In genomic region chr2:111066062-111066593, GRCh38 we compare ENCODE assay signal across 16 cellular contexts.
"Had no signal": no experiment of that assay in that cellular context is flagged by ENCODE, and none has a peak within 500 bp of the region (broad histone marks: within the 10 kb centered on the region; RNA-seq: fewer than 3 reads in every experiment).

No MANE protein-coding gene starts in this region.

- H3K36me3 ChIP-seq: colonic mucosa, gastroesophageal sphincter, left lung, right atrium auricular region, upper lobe of left lung had no signal

- H3K27me3 ChIP-seq: colonic mucosa, gastroesophageal sphincter, left lung, right atrium auricular region, upper lobe of left lung had no signal

- ATAC-seq: gastroesophageal sphincter; left lung; natural killer cell treated with Interleukin-12 subunit alpha and Interleukin-12 subunit beta and Interleukin-15 and Interleukin-18, amount 100 ng/mL, for 72 hours had no signal

- H3K4me3 ChIP-seq: colonic mucosa, gastroesophageal sphincter, left lung, right atrium auricular region, upper lobe of left lung had no signal

- DNase-seq: activated B cell treated with CpG ODN at 0.5 μM for 24 hours; activated CD4-positive, alpha-beta T cell treated with anti-CD3 and anti-CD28 coated beads, Interleukin-2, amount 50 U/mL, for 1 hour; activated naive CD4-positive, alpha-beta T cell treated with anti-CD3 and anti-CD28 coated beads, Interleukin-2, amount 10 ng/mL, durations not matched to agents 7 days and 5 days; activated T-cell treated with anti-CD3 and anti-CD28 coated beads for 4 hours; caudate nucleus; colonic mucosa; effector memory CD4-positive, alpha-beta T cell; islet precursor cell; left lung; nucleus accumbens; small intestine; upper lobe of left lung had no signal

- H3K9me3 ChIP-seq: colonic mucosa, gastroesophageal sphincter, left lung, right atrium auricular region, upper lobe of left lung had no signal

- H3K4me3 Mint-ChIP-seq: activated B cell treated with CpG ODN at 0.5 μM for 24 hours; activated naive CD4-positive, alpha-beta T cell treated with anti-CD3 and anti-CD28 coated beads, Interleukin-2, amount 10 ng/mL, durations not matched to agents 7 days and 5 days; natural killer cell treated with Interleukin-12 subunit alpha and Interleukin-12 subunit beta and Interleukin-15 and Interleukin-18, amount 100 ng/mL, for 72 hours had no signal

- H3K27ac Mint-ChIP-seq: activated B cell treated with CpG ODN at 0.5 μM for 24 hours; activated naive CD4-positive, alpha-beta T cell treated with anti-CD3 and anti-CD28 coated beads, Interleukin-2, amount 10 ng/mL, durations not matched to agents 7 days and 5 days; activated T-helper 2 cell treated with anti-CD3 and anti-CD28 coated beads, Interferon-gamma antibody, Interleukin-2, Interleukin-4, amounts not matched to agents 10 μg/mL and 5 μg/mL and 100 μg/mL, durations not matched to agents 14 hours and 24 hours and 36 hours; natural killer cell treated with Interleukin-12 subunit alpha and Interleukin-12 subunit beta and Interleukin-15 and Interleukin-18, amount 100 ng/mL, for 72 hours had no signal

- H3K27me3 Mint-ChIP-seq: activated B cell treated with CpG ODN at 0.5 μM for 24 hours had no signal

- H3K4me1 ChIP-seq: colonic mucosa, left lung had no signal

- H3K9me3 Mint-ChIP-seq: activated naive CD4-positive, alpha-beta T cell treated with anti-CD3 and anti-CD28 coated beads, Interleukin-2, amount 10 ng/mL, durations not matched to agents 7 days and 5 days; natural killer cell treated with Interleukin-12 subunit alpha and Interleukin-12 subunit beta and Interleukin-15 and Interleukin-18, amount 100 ng/mL, for 72 hours had no signal

- H3K27ac ChIP-seq: colonic mucosa, gastroesophageal sphincter, left lung, right atrium auricular region, upper lobe of left lung had no signal

- H3K36me3 Mint-ChIP-seq: activated naive CD4-positive, alpha-beta T cell treated with anti-CD3 and anti-CD28 coated beads, Interleukin-2, amount 10 ng/mL, durations not matched to agents 7 days and 5 days had no signal
